Comparison of ENCODE assay signal across 21 cellular contexts in the genomic region with DNA sequence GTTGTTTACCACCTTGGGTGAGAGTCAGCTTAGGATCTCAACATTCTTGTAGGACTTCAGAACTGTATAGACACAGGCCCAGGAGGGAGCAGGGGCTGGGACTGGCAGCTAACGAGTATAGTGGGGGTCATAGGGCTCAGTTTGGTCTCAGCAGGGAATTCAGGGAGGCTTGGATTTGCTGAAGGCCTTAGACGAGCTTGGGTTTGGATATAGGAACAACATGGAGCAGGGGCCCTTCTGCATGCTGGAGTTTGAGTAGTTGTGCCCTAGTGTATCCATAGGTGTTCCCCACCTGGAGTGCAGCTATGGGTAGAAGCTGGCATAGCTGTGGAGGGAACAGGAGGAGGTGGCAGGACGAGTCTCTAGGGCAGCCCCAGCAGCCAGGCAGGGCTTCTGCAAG.
DNase-seq lines count a peak whose midpoint lies in the region; ATAC-seq and TF ChIP-seq lines count a peak whose summit lies in the region.
"Had no signal": no experiment of that assay in that cellular context is flagged by ENCODE, and none has a peak within 500 bp of the region (broad histone marks: within the 10 kb centered on the region; RNA-seq: fewer than 3 reads in every experiment).

No MANE protein-coding gene starts in this region.

- no peaks in the 10 kb centered on the region for H3K27me3 Mint-ChIP-seq in T-helper 2 cell treated with Interferon-gamma antibody and Interleukin-4, amounts not matched to agents 5 μg/mL and 100 μg/mL, for 36 hours (ENCODE audit: low read depth)
- H3K27me3 Mint-ChIP-seq: B cell; CD4-positive, alpha-beta T cell had no signal

- no peaks in the 10 kb centered on the region for H3K9me2 ChIP-seq in MM.1S (replicated peaks; ENCODE audit: insufficient read depth, low read length)

- no peak for TF ChIP-seq POLR2A in esophagus muscularis mucosa (IDR thresholded peaks at IDR 0.05; ENCODE audit: low read depth)

- H3K4me1 ChIP-seq in HEK293 (ENCODE audit: control insufficient read depth, insufficient read depth, low read length): no peaks in the 10 kb centered on the region
- no peaks in the 10 kb centered on the region for H3K4me1 ChIP-seq in esophagus muscularis mucosa
- H3K4me1 ChIP-seq in MM.1S (ENCODE audit: low read length): no peaks in the 10 kb centered on the region
- H3K4me1 ChIP-seq: A549 had no signal

- no peaks in the 10 kb centered on the region for H3K9me3 ChIP-seq in HEK293 (ENCODE audit: control insufficient read depth, insufficient read depth, low read depth, low read length)
- H3K9me3 ChIP-seq in esophagus muscularis mucosa: no peaks in the 10 kb centered on the region
- H3K9me3 ChIP-seq in MM.1S (replicated peaks; ENCODE audit: insufficient read depth, low read length): no peaks in the 10 kb centered on the region
- H3K9me3 ChIP-seq: A549 had no signal

- TF ChIP-seq EP300 in esophagus muscularis mucosa (IDR thresholded peaks at IDR 0.05): no peak

- no peak overlapping the region for H3K9ac ChIP-seq in MM.1S (ENCODE audit: low read length)
- H3K9ac ChIP-seq: BLaER1 treated with 17β-estradiol and CSF1 and Interleukin-3, amounts not matched to agents 10 nM and 100 nM had no signal

- CTCF ChIA-PET in HEK293 (lab: Yijun Ruan, JAX): interaction anchor here (1.0 kb wide), 1 partner anchor 67 kb away, joined by 3 read pairs; no protein-coding TSS in a partner anchor

- H2AFZ ChIP-seq in MM.1S (ENCODE audit: low read length): no peak overlapping the region

- H3K4me2 ChIP-seq in MM.1S (ENCODE audit: low read depth, low read length): no peak overlapping the region
- H3K4me2 ChIP-seq: A549; BLaER1 treated with 17β-estradiol and CSF1 and Interleukin-3, amounts not matched to agents 10 nM and 100 nM had no signal

- H3K36me3 ChIP-seq in HEK293 (ENCODE audit: control insufficient read depth in 2 of 2, insufficient read depth in 1 of 2, low read length in 2 of 2): no peaks in the 10 kb centered on the region
- H3K36me3 ChIP-seq in esophagus muscularis mucosa: no peaks in the 10 kb centered on the region
- H3K36me3 ChIP-seq in MM.1S (replicated peaks; ENCODE audit: insufficient read depth, low read length): no peaks in the 10 kb centered on the region
- H3K36me3 ChIP-seq: BLaER1 treated with 17β-estradiol and CSF1 and Interleukin-3, amounts not matched to agents 10 nM and 100 nM had no signal

- TF ChIP-seq CTCF in HEK293 (tag by site-specific recombination; IDR thresholded peaks at IDR 0.05) (no peak), esophagus muscularis mucosa (IDR thresholded peaks at IDR 0.05) (no peak), MM.1S (IDR thresholded peaks at IDR 0.05; ENCODE audit: low read length) (no peak)

- H3K4me1 Mint-ChIP-seq in stimulated activated effector memory CD8-positive, alpha-beta T cell treated with anti-CD3 and anti-CD28 coated beads, Interleukin-12 subunit alpha, Interleukin-12 subunit beta, amount 100 ng/mL, for 72 hours: no peaks in the 10 kb centered on the region
- H3K4me1 Mint-ChIP-seq in T-helper 2 cell treated with Interferon-gamma antibody and Interleukin-4, amounts not matched to agents 5 μg/mL and 100 μg/mL, for 36 hours (ENCODE audit: low read depth): no peaks in the 10 kb centered on the region
- H3K4me1 Mint-ChIP-seq: B cell had no signal

- WGBS in esophagus muscularis mucosa: 56% methylated on average over 3 of the region's 3 CpGs

- peak; percentile 29 for ATAC-seq in stimulated activated effector memory CD8-positive, alpha-beta T cell treated with anti-CD3 and anti-CD28 coated beads, Interleukin-12 subunit alpha, Interleukin-12 subunit beta, amount 100 ng/mL, for 72 hours
- ATAC-seq: A549; CD8-positive, alpha-beta T cell; GM12878 had no signal

- H3K27ac Mint-ChIP-seq in stimulated activated effector memory CD8-positive, alpha-beta T cell treated with anti-CD3 and anti-CD28 coated beads, Interleukin-12 subunit alpha, Interleukin-12 subunit beta, amount 100 ng/mL, for 72 hours: no peak overlapping the region
- H3K27ac Mint-ChIP-seq in T-helper 2 cell treated with Interferon-gamma antibody and Interleukin-4, amounts not matched to agents 5 μg/mL and 100 μg/mL, for 36 hours: no peak overlapping the region
- H3K27ac Mint-ChIP-seq: B cell; CD4-positive, alpha-beta T cell; CD8-positive, alpha-beta T cell had no signal

- intact Hi-C loops in esophagus muscularis mucosa (cut with DNase I): no loop called here

- H3F3A ChIP-seq in MM.1S (ENCODE audit: insufficient read depth, low read length): no peaks in the 10 kb centered on the region

- POLR2A ChIA-PET in HEK293 (lab: Yijun Ruan, JAX): no interaction called here

- no peaks in the 10 kb centered on the region for H4K20me1 ChIP-seq in MM.1S (ENCODE audit: insufficient read depth, low read length)
- H4K20me1 ChIP-seq: BLaER1 treated with 17β-estradiol and CSF1 and Interleukin-3, amounts not matched to agents 10 nM and 100 nM had no signal

- no peaks in the 10 kb centered on the region for H3K79me2 ChIP-seq in MM.1S (ENCODE audit: low read length)

- peaks cover 2% of the 10 kb centered on the region for H3K9me3 Mint-ChIP-seq in stimulated activated effector memory CD8-positive, alpha-beta T cell treated with anti-CD3 and anti-CD28 coated beads, Interleukin-12 subunit alpha, Interleukin-12 subunit beta, amount 100 ng/mL, for 72 hours
- H3K9me3 Mint-ChIP-seq in T-helper 2 cell treated with Interferon-gamma antibody and Interleukin-4, amounts not matched to agents 5 μg/mL and 100 μg/mL, for 36 hours: no peaks in the 10 kb centered on the region
- H3K9me3 Mint-ChIP-seq: CD4-positive, alpha-beta T cell; CD8-positive, alpha-beta T cell had no signal

- H3K36me3 Mint-ChIP-seq in stimulated activated effector memory CD8-positive, alpha-beta T cell treated with anti-CD3 and anti-CD28 coated beads, Interleukin-12 subunit alpha, Interleukin-12 subunit beta, amount 100 ng/mL, for 72 hours: no peaks in the 10 kb centered on the region
- no peaks in the 10 kb centered on the region for H3K36me3 Mint-ChIP-seq in T-helper 2 cell treated with Interferon-gamma antibody and Interleukin-4, amounts not matched to agents 5 μg/mL and 100 μg/mL, for 36 hours (ENCODE audit: low read depth)
- H3K36me3 Mint-ChIP-seq: CD8-positive, alpha-beta T cell had no signal

- H3K27me3 ChIP-seq in esophagus muscularis mucosa (no peaks in the 10 kb centered on the region), MM.1S (replicated peaks; ENCODE audit: insufficient read depth, low read length) (no peaks in the 10 kb centered on the region)
- H3K27me3 ChIP-seq: BLaER1 treated with 17β-estradiol and CSF1 and Interleukin-3, amounts not matched to agents 10 nM and 100 nM had no signal

- DNase-seq in esophagus muscularis mucosa (ENCODE audit: extremely low spot score): peak; percentile 91
- DNase-seq in stimulated activated effector memory CD8-positive, alpha-beta T cell treated with anti-CD3 and anti-CD28 coated beads, Interleukin-12 subunit alpha, Interleukin-12 subunit beta, amount 100 ng/mL, for 72 hours (ENCODE audit: low spot score in 2 of 2): peak in 1 of 2 donors; percentile 38
- no peak for DNase-seq in activated T-cell treated with anti-CD3 and anti-CD28 coated beads, Interleukin-2, amount 50 U/mL, for 1 hour
- no peak for DNase-seq in MM.1S
- no peak for DNase-seq in T-helper 2 cell treated with Interferon-gamma antibody and Interleukin-4, amounts not matched to agents 5 μg/mL and 100 μg/mL, for 36 hours (ENCODE audit: low spot score)
- DNase-seq: AML-193; CD4-positive, alpha-beta T cell; CD8-positive, alpha-beta T cell; DMS 273 treated with DMSO at 0.1 percent for 48 hours; DMS53; DMS79; DND-41; EL; GDM1 had no signal

- H3K27ac ChIP-seq in HEK293 (ENCODE audit: extremely low read depth, low read depth, low read length) (no peak overlapping the region), esophagus muscularis mucosa (replicated peaks in 1 of 4) (no peak overlapping the region), MM.1S (ENCODE audit: low read length) (no peak overlapping the region)
- H3K27ac ChIP-seq: 22Rv1; A549; BLaER1 treated with 17β-estradiol and CSF1 and Interleukin-3, amounts not matched to agents 10 nM and 100 nM; C4-2B had no signal

- no peak overlapping the region for H3K4me3 Mint-ChIP-seq in stimulated activated effector memory CD8-positive, alpha-beta T cell treated with anti-CD3 and anti-CD28 coated beads, Interleukin-12 subunit alpha, Interleukin-12 subunit beta, amount 100 ng/mL, for 72 hours
- H3K4me3 Mint-ChIP-seq in T-helper 2 cell treated with Interferon-gamma antibody and Interleukin-4, amounts not matched to agents 5 μg/mL and 100 μg/mL, for 36 hours: no peak overlapping the region
- H3K4me3 Mint-ChIP-seq: B cell; CD4-positive, alpha-beta T cell; CD8-positive, alpha-beta T cell had no signal

- no peak overlapping the region for H3K4me3 ChIP-seq in HEK293 (ENCODE audit: low read depth, low read length)
- no peak overlapping the region for H3K4me3 ChIP-seq in esophagus muscularis mucosa
- no peak overlapping the region for H3K4me3 ChIP-seq in MM.1S (ENCODE audit: low read length)
- H3K4me3 ChIP-seq: A549; BLaER1 treated with 17β-estradiol and CSF1 and Interleukin-3, amounts not matched to agents 10 nM and 100 nM; GM12878 had no signal

TF ChIP-seq in HEK293, 187 proteins besides CTCF, POLR2A, EP300 and RAD21:
- TF ChIP-seq SP3 (tag by site-specific recombination; IDR thresholded peaks at IDR 0.05) (no peak), ZIC2 (tag by site-specific recombination; IDR thresholded peaks at IDR 0.05) (peak; percentile 42)
